1 cellular context compared by ENCODE assay signal in the genomic region with DNA sequence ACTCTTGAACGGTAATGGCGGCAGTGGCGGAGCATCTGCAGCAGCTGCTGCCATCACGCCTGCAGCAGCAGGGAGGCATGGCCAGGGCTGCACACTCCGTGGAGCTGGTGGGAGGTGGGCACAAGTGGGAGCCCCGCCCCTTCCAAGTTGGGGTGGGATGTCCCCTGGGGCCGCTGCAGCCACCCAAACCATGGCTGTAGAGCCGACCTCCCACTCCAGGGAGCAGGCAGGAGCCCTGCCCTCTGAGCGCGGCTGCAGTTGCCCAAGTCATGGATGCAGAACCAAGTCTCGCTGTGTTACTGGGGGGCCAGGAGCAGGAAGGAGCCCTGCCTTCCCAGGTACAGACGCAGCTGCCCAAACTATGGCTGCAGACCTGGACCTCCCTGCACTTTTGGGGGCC.
TF ChIP-seq lines count a peak whose summit lies in the region.

No MANE protein-coding gene starts in this region.

TF ChIP-seq in GM23338, 12 proteins besides CTCF, POLR2A, EP300 and RAD21 (continued from another document):
- TF ChIP-seq, protein P1, sequence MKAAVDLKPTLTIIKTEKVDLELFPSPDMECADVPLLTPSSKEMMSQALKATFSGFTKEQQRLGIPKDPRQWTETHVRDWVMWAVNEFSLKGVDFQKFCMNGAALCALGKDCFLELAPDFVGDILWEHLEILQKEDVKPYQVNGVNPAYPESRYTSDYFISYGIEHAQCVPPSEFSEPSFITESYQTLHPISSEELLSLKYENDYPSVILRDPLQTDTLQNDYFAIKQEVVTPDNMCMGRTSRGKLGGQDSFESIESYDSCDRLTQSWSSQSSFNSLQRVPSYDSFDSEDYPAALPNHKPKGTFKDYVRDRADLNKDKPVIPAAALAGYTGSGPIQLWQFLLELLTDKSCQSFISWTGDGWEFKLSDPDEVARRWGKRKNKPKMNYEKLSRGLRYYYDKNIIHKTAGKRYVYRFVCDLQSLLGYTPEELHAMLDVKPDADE (IDR thresholded peaks at IDR 0.05): no peak
- no peak for TF ChIP-seq ZNF114 (CRISPR knock-in tag; IDR thresholded peaks at IDR 0.05)
- TF ChIP-seq, protein P2, sequence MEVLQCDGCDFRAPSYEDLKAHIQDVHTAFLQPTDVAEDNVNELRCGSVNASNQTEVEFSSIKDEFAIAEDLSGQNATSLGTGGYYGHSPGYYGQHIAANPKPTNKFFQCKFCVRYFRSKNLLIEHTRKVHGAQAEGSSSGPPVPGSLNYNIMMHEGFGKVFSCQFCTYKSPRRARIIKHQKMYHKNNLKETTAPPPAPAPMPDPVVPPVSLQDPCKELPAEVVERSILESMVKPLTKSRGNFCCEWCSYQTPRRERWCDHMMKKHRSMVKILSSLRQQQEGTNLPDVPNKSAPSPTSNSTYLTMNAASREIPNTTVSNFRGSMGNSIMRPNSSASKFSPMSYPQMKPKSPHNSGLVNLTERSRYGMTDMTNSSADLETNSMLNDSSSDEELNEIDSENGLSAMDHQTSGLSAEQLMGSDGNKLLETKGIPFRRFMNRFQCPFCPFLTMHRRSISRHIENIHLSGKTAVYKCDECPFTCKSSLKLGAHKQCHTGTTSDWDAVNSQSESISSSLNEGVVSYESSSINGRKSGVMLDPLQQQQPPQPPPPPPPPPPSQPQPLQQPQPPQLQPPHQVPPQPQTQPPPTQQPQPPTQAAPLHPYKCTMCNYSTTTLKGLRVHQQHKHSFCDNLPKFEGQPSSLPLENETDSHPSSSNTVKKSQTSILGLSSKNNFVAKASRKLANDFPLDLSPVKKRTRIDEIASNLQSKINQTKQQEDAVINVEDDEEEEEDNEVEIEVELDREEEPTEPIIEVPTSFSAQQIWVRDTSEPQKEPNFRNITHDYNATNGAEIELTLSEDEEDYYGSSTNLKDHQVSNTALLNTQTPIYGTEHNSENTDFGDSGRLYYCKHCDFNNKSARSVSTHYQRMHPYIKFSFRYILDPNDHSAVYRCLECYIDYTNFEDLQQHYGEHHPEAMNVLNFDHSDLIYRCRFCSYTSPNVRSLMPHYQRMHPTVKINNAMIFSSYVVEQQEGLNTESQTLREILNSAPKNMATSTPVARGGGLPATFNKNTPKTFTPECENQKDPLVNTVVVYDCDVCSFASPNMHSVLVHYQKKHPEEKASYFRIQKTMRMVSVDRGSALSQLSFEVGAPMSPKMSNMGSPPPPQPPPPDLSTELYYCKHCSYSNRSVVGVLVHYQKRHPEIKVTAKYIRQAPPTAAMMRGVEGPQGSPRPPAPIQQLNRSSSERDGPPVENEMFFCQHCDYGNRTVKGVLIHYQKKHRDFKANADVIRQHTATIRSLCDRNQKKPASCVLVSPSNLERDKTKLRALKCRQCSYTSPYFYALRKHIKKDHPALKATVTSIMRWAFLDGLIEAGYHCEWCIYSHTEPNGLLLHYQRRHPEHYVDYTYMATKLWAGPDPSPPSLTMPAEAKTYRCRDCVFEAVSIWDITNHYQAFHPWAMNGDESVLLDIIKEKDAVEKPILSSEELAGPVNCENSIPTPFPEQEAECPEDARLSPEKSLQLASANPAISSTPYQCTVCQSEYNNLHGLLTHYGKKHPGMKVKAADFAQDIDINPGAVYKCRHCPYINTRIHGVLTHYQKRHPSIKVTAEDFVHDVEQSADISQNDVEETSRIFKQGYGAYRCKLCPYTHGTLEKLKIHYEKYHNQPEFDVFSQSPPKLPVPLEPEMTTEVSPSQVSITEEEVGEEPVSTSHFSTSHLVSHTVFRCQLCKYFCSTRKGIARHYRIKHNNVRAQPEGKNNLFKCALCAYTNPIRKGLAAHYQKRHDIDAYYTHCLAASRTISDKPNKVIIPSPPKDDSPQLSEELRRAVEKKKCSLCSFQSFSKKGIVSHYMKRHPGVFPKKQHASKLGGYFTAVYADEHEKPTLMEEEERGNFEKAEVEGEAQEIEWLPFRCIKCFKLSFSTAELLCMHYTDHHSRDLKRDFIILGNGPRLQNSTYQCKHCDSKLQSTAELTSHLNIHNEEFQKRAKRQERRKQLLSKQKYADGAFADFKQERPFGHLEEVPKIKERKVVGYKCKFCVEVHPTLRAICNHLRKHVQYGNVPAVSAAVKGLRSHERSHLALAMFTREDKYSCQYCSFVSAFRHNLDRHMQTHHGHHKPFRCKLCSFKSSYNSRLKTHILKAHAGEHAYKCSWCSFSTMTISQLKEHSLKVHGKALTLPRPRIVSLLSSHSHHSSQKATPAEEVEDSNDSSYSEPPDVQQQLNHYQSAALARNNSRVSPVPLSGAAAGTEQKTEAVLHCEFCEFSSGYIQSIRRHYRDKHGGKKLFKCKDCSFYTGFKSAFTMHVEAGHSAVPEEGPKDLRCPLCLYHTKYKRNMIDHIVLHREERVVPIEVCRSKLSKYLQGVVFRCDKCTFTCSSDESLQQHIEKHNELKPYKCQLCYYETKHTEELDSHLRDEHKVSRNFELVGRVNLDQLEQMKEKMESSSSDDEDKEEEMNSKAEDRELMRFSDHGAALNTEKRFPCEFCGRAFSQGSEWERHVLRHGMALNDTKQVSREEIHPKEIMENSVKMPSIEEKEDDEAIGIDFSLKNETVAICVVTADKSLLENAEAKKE (CRISPR knock-in tag; IDR thresholded peaks at IDR 0.05): no peak
- TF ChIP-seq EZH2 (IDR thresholded peaks at IDR 0.05; ENCODE audit: low read depth, unreplicated experiment): no peak
- no peak for TF ChIP-seq NANOG (IDR thresholded peaks at IDR 0.05; ENCODE audit: borderline replicate concordance)
- TF ChIP-seq JUNB (IDR thresholded peaks at IDR 0.05; ENCODE audit: unreplicated experiment): no peak
- no peak for TF ChIP-seq STAT1 (IDR thresholded peaks at IDR 0.05; ENCODE audit: unreplicated experiment)
- no peak for TF ChIP-seq ZNF331 (CRISPR knock-in tag; IDR thresholded peaks at IDR 0.05; ENCODE audit: low read depth)
- TF ChIP-seq POLR2AphosphoS5 (IDR thresholded peaks at IDR 0.05; ENCODE audit: low read depth): no peak
